ENCODE assay signal across 25 cellular contexts in genomic region chr18:23320709-23321236, GRCh38.
DNase-seq lines count a peak whose midpoint lies in the region; ATAC-seq and TF ChIP-seq lines count a peak whose summit lies in the region.
"Had no signal": no experiment of that assay in that cellular context is flagged by ENCODE, and none has a peak within 500 bp of the region (broad histone marks: within the 10 kb centered on the region; RNA-seq: fewer than 3 reads in every experiment).

No MANE protein-coding gene starts in this region.

- no peak overlapping the region for H2AFZ ChIP-seq in Karpas-422 (ENCODE audit: low read length)

- H4K20me1 ChIP-seq in Karpas-422 (ENCODE audit: insufficient read depth, low read depth, low read length): peaks cover 10% of the 10 kb centered on the region; the same call in 1 of the 2 replicates

- 0 out of 2 replicates have a peak overlapping the region, but pooled peaks have one; percentile 7 for H3K27ac ChIP-seq in Karpas-422 (ENCODE audit: low read length)
- no peak overlapping the region for H3K27ac ChIP-seq in endodermal cell (ENCODE audit: low read depth, low read length)
- H3K27ac ChIP-seq in body of pancreas: no peak overlapping the region
- H3K27ac ChIP-seq: A549, SJSA1 had no signal

- TF ChIP-seq CTCF in endodermal cell (conservative IDR thresholded peaks at IDR 0.05) (no peak), nephron progenitor cell (IDR thresholded peaks at IDR 0.05) (no peak), body of pancreas (IDR thresholded peaks at IDR 0.05) (no peak)

- H3K27ac Mint-ChIP-seq in endodermal cell: no peak overlapping the region
- peak overlapping the region; percentile 19 for H3K27ac Mint-ChIP-seq in nephron progenitor cell
- H3K27ac Mint-ChIP-seq in activated CD4-positive, alpha-beta T cell treated with anti-CD3 and anti-CD28 coated beads, Interleukin-2, amount 10 ng/mL, durations not matched to agents 24 days and 14 days: no peak overlapping the region
- H3K27ac Mint-ChIP-seq: CD4-positive, alpha-beta T cell had no signal

- H3K36me3 Mint-ChIP-seq in endodermal cell (ENCODE audit: low read depth) (no peaks in the 10 kb centered on the region), nephron progenitor cell (ENCODE audit: low read depth) (peaks cover 22% of the 10 kb centered on the region)
- peaks cover 2% of the 10 kb centered on the region for H3K36me3 Mint-ChIP-seq in activated CD4-positive, alpha-beta T cell treated with anti-CD3 and anti-CD28 coated beads, Interleukin-2, amount 10 ng/mL, durations not matched to agents 24 days and 14 days (ENCODE audit: low read depth)

- 68 to 73% methylated on average over 1 of the region's 1 CpG for WGBS in endodermal cell (ENCODE audit: insufficient coverage in 1 of 2, insufficient read length in 1 of 2), 2 experiments
- WGBS in body of pancreas, 2 donors: 63 to 71% methylated on average over 1 of the region's 1 CpG

- no peaks in the 10 kb centered on the region for H3K9me2 ChIP-seq in Karpas-422 (replicated peaks; ENCODE audit: insufficient read depth, low read length)

- H3K4me1 ChIP-seq in Karpas-422 (ENCODE audit: low read length) (peaks cover 22% of the 10 kb centered on the region), endodermal cell (ENCODE audit: control insufficient read depth, insufficient read depth, low read length) (peaks cover 6% of the 10 kb centered on the region), body of pancreas (no peaks in the 10 kb centered on the region)
- H3K4me1 ChIP-seq: A549, BE2C had no signal

- intact Hi-C loops in body of pancreas (cut with DNase I): no loop called here
- intact Hi-C loops in activated CD4-positive, alpha-beta T cell treated with anti-CD3 and anti-CD28 coated beads, Interleukin-2, amount 10 ng/mL, durations not matched to agents 24 days and 14 days (cut with micrococcal nuclease): no loop called here

- peak overlapping the region; percentile 61 for H3K4me2 ChIP-seq in Karpas-422 (ENCODE audit: low read depth, low read length, poor library complexity, severe bottlenecking)
- H3K4me2 ChIP-seq: A549 had no signal

- ATAC-seq in body of pancreas: no peak
- ATAC-seq: A549, HCT116, Right ventricle myocardium inferior had no signal

- H3K4me3 Mint-ChIP-seq in endodermal cell: no peak overlapping the region
- H3K4me3 Mint-ChIP-seq in nephron progenitor cell: no peak overlapping the region
- H3K4me3 Mint-ChIP-seq in activated CD4-positive, alpha-beta T cell treated with anti-CD3 and anti-CD28 coated beads, Interleukin-2, amount 10 ng/mL, durations not matched to agents 24 days and 14 days: no peak overlapping the region
- H3K4me3 Mint-ChIP-seq: CD4-positive, alpha-beta T cell had no signal

- DNase-seq in ELF-1 (ENCODE audit: low read depth, low spot score): peak; percentile 55
- DNase-seq in Karpas-422: peak; percentile 62
- DNase-seq in endodermal cell: peak; percentile 23
- no peak for DNase-seq in nephron progenitor cell
- no peak for DNase-seq in mucosa of gallbladder (ENCODE audit: low spot score)
- no peak for DNase-seq in body of pancreas
- DNase-seq in activated CD4-positive, alpha-beta T cell treated with anti-CD3 and anti-CD28 coated beads, Interleukin-2, amount 10 ng/mL, durations not matched to agents 24 days and 14 days: no peak
- DNase-seq in NCI-H146 treated with DMSO at 0.1 percent for 48 hours (lab: John Stamatoyannopoulos, UW; ENCODE audit: unreplicated experiment): no peak
- DNase-seq: BE2C; CD4-positive, alpha-beta T cell; COR-L47; DMS79 treated with DMSO at 0.1 percent for 48 hours; GOT3; Kasumi-1; MG63; NCI-H1092 treated with DMSO at 0.1 percent for 48 hours; NCI-H1436 treated with DMSO at 0.1 percent for 48 hours; NCI-H2029 treated with DMSO at 0.1 percent for 48 hours; NCI-H2171; NCI-H524 treated with DMSO at 0.1 percent for 48 hours; NCI-H82 had no signal

- no peak overlapping the region for H3K4me3 ChIP-seq in Karpas-422 (ENCODE audit: low read length)
- no peak overlapping the region for H3K4me3 ChIP-seq in endodermal cell (ENCODE audit: low read length)
- no peak overlapping the region for H3K4me3 ChIP-seq in body of pancreas
- H3K4me3 ChIP-seq: A549, MG63, SJSA1 had no signal

- H3K27me3 Mint-ChIP-seq in endodermal cell (ENCODE audit: insufficient read depth): peaks cover 6% of the 10 kb centered on the region
- H3K27me3 Mint-ChIP-seq in nephron progenitor cell (ENCODE audit: low read depth, poor library complexity): peaks cover 4% of the 10 kb centered on the region
- H3K27me3 Mint-ChIP-seq in activated CD4-positive, alpha-beta T cell treated with anti-CD3 and anti-CD28 coated beads, Interleukin-2, amount 10 ng/mL, durations not matched to agents 24 days and 14 days: no peaks in the 10 kb centered on the region
- H3K27me3 Mint-ChIP-seq: CD4-positive, alpha-beta T cell had no signal

- peaks cover 8% of the 10 kb centered on the region for H3K4me1 Mint-ChIP-seq in endodermal cell
- H3K4me1 Mint-ChIP-seq in nephron progenitor cell: peaks cover 12% of the 10 kb centered on the region
- peaks cover 7% of the 10 kb centered on the region for H3K4me1 Mint-ChIP-seq in activated CD4-positive, alpha-beta T cell treated with anti-CD3 and anti-CD28 coated beads, Interleukin-2, amount 10 ng/mL, durations not matched to agents 24 days and 14 days

- H3K9me3 Mint-ChIP-seq in endodermal cell: no peaks in the 10 kb centered on the region
- peaks cover 5% of the 10 kb centered on the region for H3K9me3 Mint-ChIP-seq in nephron progenitor cell
- peaks cover 6% of the 10 kb centered on the region for H3K9me3 Mint-ChIP-seq in activated CD4-positive, alpha-beta T cell treated with anti-CD3 and anti-CD28 coated beads, Interleukin-2, amount 10 ng/mL, durations not matched to agents 24 days and 14 days
- H3K9me3 Mint-ChIP-seq: CD4-positive, alpha-beta T cell had no signal

- no peak for TF ChIP-seq POLR2A in body of pancreas (IDR thresholded peaks at IDR 0.05)

- no peaks in the 10 kb centered on the region for H3K27me3 ChIP-seq in Karpas-422 (ENCODE audit: low read length)
- no peaks in the 10 kb centered on the region for H3K27me3 ChIP-seq in endodermal cell (ENCODE audit: control insufficient read depth, insufficient read depth, low read length, poor library complexity, severe bottlenecking)
- H3K27me3 ChIP-seq in body of pancreas: no peaks in the 10 kb centered on the region
- H3K27me3 ChIP-seq: BE2C, MG63, SJSA1 had no signal

- H3K36me3 ChIP-seq in Karpas-422 (ENCODE audit: insufficient read depth, low read length) (no peaks in the 10 kb centered on the region; the same call in 1 of the 2 replicates), endodermal cell (ENCODE audit: control insufficient read depth, insufficient read depth, low read length) (no peaks in the 10 kb centered on the region), body of pancreas (replicated peaks in 1 of 2; ENCODE audit: insufficient read depth in 1 of 2, low read depth in 2 of 2) (no peaks in the 10 kb centered on the region)
- H3K36me3 ChIP-seq: BE2C, MG63 had no signal

- no peaks in the 10 kb centered on the region for H3K9me3 ChIP-seq in Karpas-422 (ENCODE audit: low read length)
- no peaks in the 10 kb centered on the region for H3K9me3 ChIP-seq in endodermal cell (ENCODE audit: control insufficient read depth, low read length)
- no peaks in the 10 kb centered on the region for H3K9me3 ChIP-seq in body of pancreas
- H3K9me3 ChIP-seq: A549, BE2C, MG63, SJSA1 had no signal

- H3K9ac ChIP-seq in Karpas-422 (ENCODE audit: low read length): peak overlapping the region; percentile 32; the same call in 1 of the 2 replicates
- no peak overlapping the region for H3K9ac ChIP-seq in endodermal cell (ENCODE audit: extremely low read depth, low read length, poor library complexity, severe bottlenecking)

- no peaks in the 10 kb centered on the region for H3K79me2 ChIP-seq in Karpas-422 (ENCODE audit: low read length)

Comparison
In these comparisons a context has a peak if more than half of its experiments do, and no peak if none do; other contexts are left out.
1. DNase-seq: peak in ELF-1 (single experiment), Karpas-422 (single experiment) and endodermal cell (single experiment); none in nephron progenitor cell (single experiment), mucosa of gallbladder (single experiment), body of pancreas (0 of 4), activated CD4-positive, alpha-beta T cell treated with anti-CD3 and anti-CD28 coated beads, Interleukin-2, amount 10 ng/mL, durations not matched to agents 24 days and 14 days (single experiment) and NCI-H146 treated with DMSO at 0.1 percent for 48 hours (single experiment).